Comparison of ENCODE assay signal across 8 cellular contexts in the genomic region with DNA sequence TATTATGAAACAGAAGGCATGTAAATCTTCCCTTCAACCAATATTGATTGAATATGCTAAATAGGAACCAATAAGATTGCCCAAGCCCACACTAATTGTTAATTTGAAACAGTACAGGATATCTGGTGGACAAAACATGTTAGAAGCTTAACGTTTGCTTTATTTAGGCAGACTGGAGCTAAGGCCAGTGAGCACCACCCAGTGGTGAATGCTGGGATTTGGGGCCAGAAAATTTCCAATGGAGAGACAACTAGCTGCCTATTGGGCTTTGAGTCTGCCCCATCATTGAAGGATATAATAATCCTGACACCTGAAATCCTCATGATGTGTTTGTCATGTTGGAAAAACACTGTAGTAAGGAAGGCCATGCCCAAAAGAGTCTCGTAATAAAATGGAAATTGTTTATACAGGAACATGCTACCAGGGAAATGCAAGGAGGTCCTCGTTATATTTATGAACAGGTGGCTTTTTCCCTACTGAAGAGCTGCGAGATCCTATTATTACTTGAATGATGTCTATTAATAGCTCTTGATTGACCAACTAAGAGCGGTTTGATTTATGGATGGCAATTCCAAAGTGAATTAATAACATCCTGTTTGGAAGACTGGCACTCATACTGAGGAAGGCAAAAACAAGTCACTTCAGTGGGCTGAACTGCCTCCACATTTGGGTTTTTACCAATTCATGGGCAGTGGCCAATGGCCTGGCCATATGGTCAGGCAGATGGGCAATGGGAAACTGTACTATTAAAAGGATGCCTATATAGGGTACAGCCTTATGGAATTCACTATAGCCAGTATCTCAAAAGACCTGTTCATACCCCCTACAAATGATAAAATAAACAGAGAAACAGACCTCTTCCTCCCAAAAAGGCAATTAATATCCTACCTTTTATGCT. TPM values are rescaled to one million over a fixed set of nuclear protein-coding genes. Genes with fewer than 3 reads are reported as not detected.
DNase-seq lines count a peak whose midpoint lies in the region; ATAC-seq, FAIRE-seq and TF ChIP-seq lines count a peak whose summit lies in the region.

No MANE protein-coding gene starts in this region.

- WGBS in adrenal gland, 4 donors, result 21 to 29% (median 26%) methylated on average over 5 of the region's 5 CpGs

- POLR2A ChIA-PET in PC-3 (lab: Charles Lee; ENCODE audit: unreplicated experiment), result interaction anchor here (0.6 kb wide), 1 partner anchor 89 kb away, joined by 4 read pairs; no protein-coding TSS in a partner anchor

- H3K4me3 ChIP-seq in BLaER1 (no peak overlapping the region), PC-3 (ENCODE audit: low read length) (no peak overlapping the region), adrenal gland (no peak overlapping the region)

- H3K27ac ChIP-seq in BLaER1 (peak overlapping the region; percentile 76), PC-3 (ENCODE audit: low read length) (no peak overlapping the region), adrenal gland (no peak overlapping the region)

- peaks cover 15% of the 10 kb centered on the region for H3K4me1 Mint-ChIP-seq in stimulated activated naive CD8-positive, alpha-beta T cell treated with anti-CD3 and anti-CD28 coated beads, Interleukin-15, amount 100 ng/mL, for 72 hours

- no peaks in the 10 kb centered on the region for H3F3A ChIP-seq in PC-3 (ENCODE audit: low read length, unreplicated experiment)

- BruUV-seq in PC-3 (replicated peaks; lab: Mats Ljungman, UMichigan), result no TSS peak

- peak overlapping the region; percentile 76 for H3K4me2 ChIP-seq in BLaER1
- H3K4me2 ChIP-seq in PC-3 (ENCODE audit: low read length), result no peak overlapping the region

- H3K27me3 Mint-ChIP-seq in stimulated activated naive CD8-positive, alpha-beta T cell treated with anti-CD3 and anti-CD28 coated beads, Interleukin-15, amount 100 ng/mL, for 72 hours, result peaks cover 56% of the 10 kb centered on the region

- H3K9ac ChIP-seq in BLaER1, result no peak overlapping the region
- H3K9ac ChIP-seq in PC-3 (ENCODE audit: low read length), result no peak overlapping the region

- ATAC-seq in PC-3 (peak; percentile 77), HG03139 (IDR thresholded peaks at IDR 0.05; ENCODE audit: unreplicated experiment) (no peak)
- peak; percentile 53 for ATAC-seq in stimulated activated naive CD8-positive, alpha-beta T cell treated with anti-CD3 and anti-CD28 coated beads, Interleukin-15, amount 100 ng/mL, for 72 hours

- H3K36me3 ChIP-seq in BLaER1, result no peaks in the 10 kb centered on the region
- no peaks in the 10 kb centered on the region for H3K36me3 ChIP-seq in PC-3 (ENCODE audit: low read depth, low read length)
- no peaks in the 10 kb centered on the region for H3K36me3 ChIP-seq in adrenal gland (replicated peaks in 1 of 2)

- H3K79me2 ChIP-seq in PC-3 (ENCODE audit: low read length), result no peaks in the 10 kb centered on the region

- H4K20me1 ChIP-seq in BLaER1, result no peaks in the 10 kb centered on the region
- no peaks in the 10 kb centered on the region for H4K20me1 ChIP-seq in PC-3 (ENCODE audit: low read length)

- no peak overlapping the region for H3K27ac Mint-ChIP-seq in stimulated activated naive CD8-positive, alpha-beta T cell treated with anti-CD3 and anti-CD28 coated beads, Interleukin-15, amount 100 ng/mL, for 72 hours

- H3K4me1 ChIP-seq in BLaER1, result peaks cover 46% of the 10 kb centered on the region
- H3K4me1 ChIP-seq in PC-3 (ENCODE audit: insufficient read depth, low read length), result no peaks in the 10 kb centered on the region
- H3K4me1 ChIP-seq in adrenal gland (replicated peaks in 1 of 2), result no peaks in the 10 kb centered on the region

- no peak overlapping the region for H2AFZ ChIP-seq in PC-3 (ENCODE audit: low read length)

- peak; percentile 86 for FAIRE-seq in GM18507 (lab: Jason Lieb, UNC)

- no peaks in the 10 kb centered on the region for H3K9me3 Mint-ChIP-seq in stimulated activated naive CD8-positive, alpha-beta T cell treated with anti-CD3 and anti-CD28 coated beads, Interleukin-15, amount 100 ng/mL, for 72 hours

- no peak overlapping the region for H3K4me3 Mint-ChIP-seq in stimulated activated naive CD8-positive, alpha-beta T cell treated with anti-CD3 and anti-CD28 coated beads, Interleukin-15, amount 100 ng/mL, for 72 hours

- DNase-seq in GM18507 (ENCODE audit: extremely low spot score, insufficient read length, low read depth) (peak; percentile 17), PC-3 (peak; percentile 78), adrenal gland (peak; percentile 20 to 67 (median 30)), kidney glomerular epithelial cell (lab: John Stamatoyannopoulos, UW) (peak; percentile 28), epidermal melanocyte (ENCODE audit: insufficient read length, low spot score) (no peak)
- DNase-seq in stimulated activated naive CD8-positive, alpha-beta T cell treated with anti-CD3 and anti-CD28 coated beads, Interleukin-15, amount 100 ng/mL, for 72 hours, result peak; percentile 23 to 37

- H3K9me2 ChIP-seq in PC-3 (replicated peaks; ENCODE audit: low read length), result no peaks in the 10 kb centered on the region

- peaks cover 3% of the 10 kb centered on the region; the same call in 1 of the 2 replicates for H3K9me3 ChIP-seq in BLaER1
- H3K9me3 ChIP-seq in PC-3 (ENCODE audit: low read length), result no peaks in the 10 kb centered on the region
- no peaks in the 10 kb centered on the region for H3K9me3 ChIP-seq in adrenal gland (replicated peaks in 1 of 3)

- intact Hi-C loops in PC-3 (cut with micrococcal nuclease) (loop anchor here (1.0 kb wide), 1 partner anchor 101 kb away; no protein-coding TSS in a partner anchor), adrenal gland (cut with DNase I) (no loop called here)

- TF ChIP-seq POLR2A in adrenal gland (IDR thresholded peaks at IDR 0.05), result no peak

- H3K27me3 ChIP-seq in BLaER1 (no peaks in the 10 kb centered on the region), PC-3 (ENCODE audit: low read length) (peaks cover 75% of the 10 kb centered on the region), adrenal gland (peaks cover 7% of the 10 kb centered on the region)

- CTCF ChIA-PET in PC-3 (lab: Charles Lee), result interaction anchor here (0.5 to 1.1 kb wide), 6 partner anchors 10 to 397 kb away, joined by 3 to 5 read pairs (median 4); no protein-coding TSS in a partner anchor

- TF ChIP-seq CTCF in PC-3 (conservative IDR thresholded peaks at IDR 0.05; ENCODE audit: low read depth, low read length), result peak; percentile 93
- TF ChIP-seq CTCF in adrenal gland (IDR thresholded peaks at IDR 0.05), result peak; percentile 42 to 69 (median 56)

RNA-seq across cellular contexts. Expression of gene SIGLECL1, which starts 8.7 kb away (rescaled TPM):
- total RNA-seq in PC-3 (2014; rRNA removed), result not detected in 2 replicates
- total RNA-seq in adrenal gland, result 1 to 10 TPM in 1 of 8 donors, not detected in 7; 1.0 TPM
- polyA plus RNA-seq in adrenal gland, result not detected

RNA-seq across cellular contexts. Expression of gene CD33, which starts 34.7 kb away (rescaled TPM):
- total RNA-seq in PC-3 (2014; rRNA removed), result 2.2 and 6.0 TPM in 2 replicates
- 10 to 100 TPM in 5 of 8 donors, 1 to 10 TPM in 3; 5.4 to 21.8 (median 13.5) TPM for total RNA-seq in adrenal gland
- polyA plus RNA-seq in adrenal gland, result 10 to 100 TPM in 1 of 3 donors, 1 to 10 TPM in 2; 2.7 to 14.4 (median 4.9) TPM

RNA-seq across cellular contexts. Expression of gene IGLON5, which starts 51.8 kb away (rescaled TPM):
- total RNA-seq in PC-3 (2014; rRNA removed) (not detected in 2 replicates), adrenal gland (1 to 10 TPM in 3 of 8 donors, under 1 TPM in 3, not detected in 2; 0.13 to 2.3 (median 0.77) TPM)
- polyA plus RNA-seq in adrenal gland, result 1 to 10 TPM; 1.3 to 3.4 (median 2.0) TPM
